ENCODE assay signal across 20 cellular contexts in genomic region chr22:27193215-27193614, GRCh38.
"Had no signal": no experiment of that assay in that cellular context is flagged by ENCODE, and none has a peak within 500 bp of the region (broad histone marks: within the 10 kb centered on the region; RNA-seq: fewer than 3 reads in every experiment).

No MANE protein-coding gene starts in this region.

- H3K4me1 ChIP-seq: Peyer's patch had no signal

- DNase-seq: Karpas-422; KG1; MM.1S; NCI-H1436; NCI-H187; NCI-H2029; NCI-H2081 treated with DMSO at 0.1 percent for 48 hours; NCI-H2171; NCI-H226; NCI-H446; NCI-H510A; NCI-H69; NCI-H774; NK-92 treated with Interleukin-12 subunit alpha and Interleukin-12 subunit beta, amount 100 ng/mL, for 24 hours; PC-3; Peyer's patch; SHP77 treated with DMSO at 0.1 percent for 48 hours had no signal

- H3K27me3 ChIP-seq: Peyer's patch, SJCRH30 had no signal

- H3K9me3 ChIP-seq: Peyer's patch had no signal

- ATAC-seq: PC-3, Right ventricle myocardium inferior, SK-N-SH treated with all-trans-retinoic acid at 6 μM for 48 hours had no signal

- H3K36me3 ChIP-seq: Peyer's patch, SJCRH30 had no signal

- H3K4me3 ChIP-seq: Peyer's patch had no signal

- H3K27ac ChIP-seq: Peyer's patch had no signal
